In the genomic region with DNA sequence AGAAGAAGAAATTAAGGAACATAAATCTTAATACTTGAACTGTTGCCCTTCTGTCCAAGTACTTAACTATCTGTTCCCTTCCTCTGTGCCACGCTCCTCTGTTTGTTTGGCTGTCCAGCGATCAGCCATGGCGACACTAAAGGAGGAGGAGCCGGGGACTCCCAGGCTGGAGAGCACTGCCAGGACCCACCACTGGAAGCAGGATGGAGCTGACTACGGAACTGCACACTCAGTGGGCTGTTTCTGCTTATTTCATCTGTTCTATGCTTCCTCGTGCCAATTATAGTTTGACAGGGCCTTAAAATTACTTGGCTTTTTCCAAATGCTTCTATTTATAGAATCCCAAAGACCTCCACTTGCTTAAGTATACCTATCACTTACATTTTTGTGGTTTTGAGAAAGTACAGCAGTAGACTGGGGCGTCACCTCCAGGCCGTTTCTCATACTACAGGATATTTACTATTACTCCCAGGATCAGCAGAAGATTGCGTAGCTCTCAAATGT, we compare ENCODE assay signal across 8 cellular contexts. TPM values are rescaled to one million over a fixed set of nuclear protein-coding genes. Genes with fewer than 3 reads are reported as not detected.
DNase-seq lines count a peak whose midpoint lies in the region; ATAC-seq and TF ChIP-seq lines count a peak whose summit lies in the region.

No MANE protein-coding gene starts in this region.

- no peak for DNase-seq in activated CD4-positive, alpha-beta T cell treated with anti-CD3 and anti-CD28 coated beads, Interleukin-2, amount 10 ng/mL, durations not matched to agents 7 days and 5 days
- no peak for DNase-seq in activated CD4-positive, alpha-beta T cell treated with anti-CD3 and anti-CD28 coated beads, Interleukin-2, amount 50 U/mL, for 4 hours
- DNase-seq in NCI-H69 (lab: John Stamatoyannopoulos, UW) (peak; percentile 80), mammary epithelial cell (no peak), memory B cell (ENCODE audit: low spot score in 2 of 2) (no peak), NCI-H446 treated with DMSO at 0.1 percent for 48 hours (lab: John Stamatoyannopoulos, UW) (no peak)
- DNase-seq in stimulated activated naive CD4-positive, alpha-beta T cell (lab: John Stamatoyannopoulos, UW): no peak

- H3K27ac ChIP-seq in mammary epithelial cell (ENCODE audit: insufficient read depth, low read depth, low read length): no peak overlapping the region

- no peaks in the 10 kb centered on the region for H3K4me1 ChIP-seq in mammary epithelial cell (ENCODE audit: insufficient read depth, low read length)

- no peak overlapping the region for H3K4me2 ChIP-seq in mammary epithelial cell (ENCODE audit: insufficient read depth, low read depth, low read length)

- H3K9ac ChIP-seq in mammary epithelial cell (ENCODE audit: insufficient read depth, low read length): no peak overlapping the region

- no peak overlapping the region for H3K4me3 ChIP-seq in mammary epithelial cell (replicated peaks in 1 of 3; ENCODE audit: insufficient read depth in 1 of 3, low read depth in 2 of 3, low read length in 3 of 3)

- peaks cover 68% of the 10 kb centered on the region for H3K4me1 Mint-ChIP-seq in activated CD4-positive, alpha-beta T cell treated with anti-CD3 and anti-CD28 coated beads, Interleukin-2, amount 10 ng/mL, durations not matched to agents 7 days and 5 days
- H3K4me1 Mint-ChIP-seq in memory B cell: peaks cover 18% of the 10 kb centered on the region

- CTCF ChIA-PET in activated CD4-positive, alpha-beta T cell treated with anti-CD3 and anti-CD28 coated beads, Interleukin-2, amount 10 ng/mL, durations not matched to agents 7 days and 5 days (lab: Charles Lee): interaction anchor here (0.7 to 3.5 kb wide), 10 partner anchors 10 to 230 kb away, joined by 3 to 18 read pairs (median 3); a partner anchor contains a TSS
- CTCF ChIA-PET in mammary epithelial cell (lab: Charles Lee; ENCODE audit: low non-redundant PET): no interaction called here

- no peak overlapping the region for H3K4me3 Mint-ChIP-seq in activated CD4-positive, alpha-beta T cell treated with anti-CD3 and anti-CD28 coated beads, Interleukin-2, amount 10 ng/mL, durations not matched to agents 7 days and 5 days
- H3K4me3 Mint-ChIP-seq in memory B cell: no peak overlapping the region

- H3K27me3 Mint-ChIP-seq in activated CD4-positive, alpha-beta T cell treated with anti-CD3 and anti-CD28 coated beads, Interleukin-2, amount 10 ng/mL, durations not matched to agents 7 days and 5 days: no peaks in the 10 kb centered on the region
- no peaks in the 10 kb centered on the region for H3K27me3 Mint-ChIP-seq in memory B cell

- ATAC-seq in memory B cell (ENCODE audit: low read depth): peak; percentile 25
- ATAC-seq in GM19463 (IDR thresholded peaks at IDR 0.05; ENCODE audit: unreplicated experiment): no peak

- H3K9me3 ChIP-seq in mammary epithelial cell (replicated peaks; ENCODE audit: insufficient read depth, low read length): peaks cover 12% of the 10 kb centered on the region

- no peaks in the 10 kb centered on the region for H3K79me2 ChIP-seq in mammary epithelial cell (ENCODE audit: insufficient read depth, low read length)

- in situ Hi-C loops in mammary epithelial cell (cut with MboI; ENCODE audit: low sequenced_read_pairs in 2 of 2): no loop called here

- WGBS in mammary epithelial cell (ENCODE audit: low coverage, missing lambda C conversion rate): 44% methylated on average over 9 of the region's 9 CpGs

- peaks cover 2% of the 10 kb centered on the region for H3K9me3 Mint-ChIP-seq in activated CD4-positive, alpha-beta T cell treated with anti-CD3 and anti-CD28 coated beads, Interleukin-2, amount 10 ng/mL, durations not matched to agents 7 days and 5 days
- H3K9me3 Mint-ChIP-seq in memory B cell: peaks cover 5% of the 10 kb centered on the region

- dilution Hi-C loops in mammary epithelial cell (cut with HindIII; ENCODE audit: low sequenced_read_pairs): no loop called here

- peaks cover 90% of the 10 kb centered on the region for H3K36me3 Mint-ChIP-seq in activated CD4-positive, alpha-beta T cell treated with anti-CD3 and anti-CD28 coated beads, Interleukin-2, amount 10 ng/mL, durations not matched to agents 7 days and 5 days (ENCODE audit: low read depth)
- H3K36me3 Mint-ChIP-seq in memory B cell: peaks cover 64% of the 10 kb centered on the region

- no peaks in the 10 kb centered on the region for H3K36me3 ChIP-seq in mammary epithelial cell (ENCODE audit: insufficient read depth, low read length)

- BruUV-seq in mammary epithelial cell (replicated peaks; lab: Mats Ljungman, UMichigan): no TSS peak

- peaks cover 3% of the 10 kb centered on the region for H3K27me3 ChIP-seq in mammary epithelial cell (ENCODE audit: insufficient read depth, low read length)

- no peak overlapping the region for H2AFZ ChIP-seq in mammary epithelial cell (ENCODE audit: low read depth, low read length)

- H3K27ac Mint-ChIP-seq in activated CD4-positive, alpha-beta T cell treated with anti-CD3 and anti-CD28 coated beads, Interleukin-2, amount 10 ng/mL, durations not matched to agents 7 days and 5 days: peak overlapping the region; percentile 66
- peak overlapping the region; percentile 76 for H3K27ac Mint-ChIP-seq in memory B cell

- POLR2A ChIA-PET in activated CD4-positive, alpha-beta T cell treated with anti-CD3 and anti-CD28 coated beads, Interleukin-2, amount 10 ng/mL, durations not matched to agents 7 days and 5 days (lab: Charles Lee): no interaction called here

- no peaks in the 10 kb centered on the region for H4K20me1 ChIP-seq in mammary epithelial cell (ENCODE audit: insufficient read depth, low read length)

- peak; percentile 8 to 40 for TF ChIP-seq CTCF in mammary epithelial cell (conservative IDR thresholded peaks at IDR 0.05 in 1 of 2, IDR thresholded peaks at IDR 0.05 in 1 of 2; ENCODE audit: extremely low read depth in 1 of 2, insufficient read depth in 1 of 2, low read depth in 1 of 2, low read length in 2 of 2)

- intact Hi-C loops in mammary epithelial cell (cut with micrococcal nuclease): loop anchor here (5.0 kb wide), 1 partner anchor 221 kb away; no protein-coding TSS in a partner anchor

RNA-seq across cellular contexts. Expression of a gene that starts 17.1 kb away (rescaled TPM):
- 100 to 1,000 TPM; 111 to 126 TPM for total RNA-seq in activated CD4-positive, alpha-beta T cell treated with anti-CD3 and anti-CD28 coated beads, Interleukin-2, amount 10 ng/mL, durations not matched to agents 7 days and 5 days
- not detected for total RNA-seq in mammary epithelial cell
- polyA plus RNA-seq in mammary epithelial cell: 0.01 TPM
- polyA minus RNA-seq in mammary epithelial cell: not detected

Comparison
In these comparisons a context has a peak if more than half of its experiments do, and no peak if none do; other contexts are left out.
1. RNA of a gene that starts 17.1 kb away (total RNA-seq): 111 to 126 TPM in activated CD4-positive, alpha-beta T cell treated with anti-CD3 and anti-CD28 coated beads, Interleukin-2, amount 10 ng/mL, durations not matched to agents 7 days and 5 days; not detected in mammary epithelial cell; every median in the first group is over 100 times any median in the second.